12 cellular contexts compared by ENCODE assay signal in the genomic region with DNA sequence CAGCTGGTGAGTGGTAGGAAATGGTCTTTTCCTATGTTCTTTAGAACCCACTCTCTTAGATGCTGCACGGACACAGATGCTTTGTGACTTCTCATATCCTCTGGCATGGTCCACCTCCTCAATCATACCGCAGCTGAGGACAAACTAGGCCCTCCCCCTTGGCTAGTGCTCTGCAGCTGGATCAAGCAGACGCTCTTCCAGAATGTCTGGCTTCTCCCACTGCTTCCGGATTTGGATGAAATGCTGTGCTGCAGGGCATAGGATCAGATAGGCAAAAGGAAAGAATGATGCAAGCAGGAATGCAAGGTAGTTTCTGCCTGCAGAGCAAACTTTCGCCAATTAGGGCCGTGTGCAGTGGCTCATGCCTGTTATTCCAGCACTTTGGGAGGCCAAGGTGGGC.
A peak's percentile ranks its signal among the peaks of the same experiment; 100 is the strongest.
DNase-seq lines count a peak whose midpoint lies in the region; ATAC-seq and TF ChIP-seq lines count a peak whose summit lies in the region.
"Had no signal": no experiment of that assay in that cellular context is flagged by ENCODE, and none has a peak within 500 bp of the region (broad histone marks: within the 10 kb centered on the region; RNA-seq: fewer than 3 reads in every experiment).

No MANE protein-coding gene starts in this region.

- peak; percentile 71 for ATAC-seq in gastroesophageal sphincter
- ATAC-seq in GM21515 (IDR thresholded peaks at IDR 0.05; ENCODE audit: unreplicated experiment), result no peak

- no peak overlapping the region for H3K27ac ChIP-seq in adrenal gland
- no peak overlapping the region for H3K27ac ChIP-seq in gastroesophageal sphincter
- no peak overlapping the region for H3K27ac ChIP-seq in trophoblast cell (ENCODE audit: low read depth, low read length)
- H3K27ac ChIP-seq: VCaP had no signal

- intact Hi-C loops in adrenal gland (cut with DNase I), result no loop called here

- H2BK120ac ChIP-seq in trophoblast cell (ENCODE audit: insufficient read depth, low read length, poor library complexity), result no peak overlapping the region

- H4K91ac ChIP-seq in trophoblast cell (ENCODE audit: low read depth, low read length), result no peak overlapping the region

- H4K8ac ChIP-seq in trophoblast cell (ENCODE audit: low read depth, low read length), result no peak overlapping the region

- H3K4me3 Mint-ChIP-seq in nephron progenitor cell, result no peak overlapping the region
- H3K4me3 Mint-ChIP-seq: activated naive CD4-positive, alpha-beta T cell treated with anti-CD3 and anti-CD28 coated beads for 36 hours had no signal

- H3K4me1 Mint-ChIP-seq in nephron progenitor cell, result no peaks in the 10 kb centered on the region

- DNase-seq in COLO829 (ENCODE audit: low spot score) (peak; percentile 51), adrenal gland (peak in 5 of 7 donors; percentile 24 to 63 (median 29)), trophoblast cell (peak; percentile 97 to 98), NCI-H526 (lab: John Stamatoyannopoulos, UW) (no peak), DMS153 (lab: John Stamatoyannopoulos, UW) (no peak), nephron progenitor cell (no peak)
- DNase-seq: activated naive CD4-positive, alpha-beta T cell treated with anti-CD3 and anti-CD28 coated beads for 36 hours; NK-92 treated with Interleukin-12 subunit alpha and Interleukin-12 subunit beta, amount 100 ng/mL, for 24 hours had no signal

- H3K9me3 ChIP-seq in adrenal gland (replicated peaks in 1 of 3) (no peaks in the 10 kb centered on the region), gastroesophageal sphincter (no peaks in the 10 kb centered on the region), trophoblast cell (ENCODE audit: insufficient read depth, low read depth, low read length) (no peaks in the 10 kb centered on the region)
- H3K9me3 ChIP-seq: Caco-2 had no signal

- no peak overlapping the region for H3K9ac ChIP-seq in trophoblast cell (ENCODE audit: low read length)

- no peaks in the 10 kb centered on the region for H3K36me3 ChIP-seq in adrenal gland (replicated peaks in 1 of 2)
- no peaks in the 10 kb centered on the region for H3K36me3 ChIP-seq in gastroesophageal sphincter
- H3K36me3 ChIP-seq in trophoblast cell (ENCODE audit: control insufficient read depth in 1 of 2, insufficient read depth in 2 of 2, low read length in 2 of 2), result no peaks in the 10 kb centered on the region

- no peak overlapping the region for H3K27ac Mint-ChIP-seq in nephron progenitor cell
- H3K27ac Mint-ChIP-seq: activated naive CD4-positive, alpha-beta T cell treated with anti-CD3 and anti-CD28 coated beads for 36 hours had no signal

- H2AK5ac ChIP-seq in trophoblast cell (ENCODE audit: low read length), result no peak overlapping the region

- TF ChIP-seq EP300 in gastroesophageal sphincter (IDR thresholded peaks at IDR 0.05), result no peak

- no peak overlapping the region for H2AFZ ChIP-seq in trophoblast cell (ENCODE audit: insufficient read depth, low read length, poor library complexity)

- H3K27me3 ChIP-seq in adrenal gland (no peaks in the 10 kb centered on the region), gastroesophageal sphincter (no peaks in the 10 kb centered on the region), trophoblast cell (ENCODE audit: insufficient read depth, low read length) (no peaks in the 10 kb centered on the region)

- H3K14ac ChIP-seq in trophoblast cell (ENCODE audit: low read length), result no peak overlapping the region

- no peak overlapping the region for H2BK12ac ChIP-seq in trophoblast cell (ENCODE audit: low read length)

- no peak for TF ChIP-seq CTCF in adrenal gland (IDR thresholded peaks at IDR 0.05)
- no peak for TF ChIP-seq CTCF in gastroesophageal sphincter (IDR thresholded peaks at IDR 0.05)
- TF ChIP-seq CTCF in nephron progenitor cell (IDR thresholded peaks at IDR 0.05), result no peak

- H3K18ac ChIP-seq in trophoblast cell (ENCODE audit: low read length), result no peak overlapping the region

- H3K4me3 ChIP-seq in adrenal gland, result no peak overlapping the region
- no peak overlapping the region for H3K4me3 ChIP-seq in gastroesophageal sphincter
- H3K4me3 ChIP-seq in trophoblast cell (ENCODE audit: low read depth, low read length), result no peak overlapping the region

- H3K4me2 ChIP-seq in trophoblast cell (ENCODE audit: low read length), result no peak overlapping the region

- WGBS in adrenal gland, 4 donors, result 48 to 57% (median 56%) methylated on average over 6 of the region's 6 CpGs
- WGBS in gastroesophageal sphincter (ENCODE audit: low coverage in 1 of 2), 2 donors, result 11 to 21% methylated on average over 5 of the region's 6 CpGs
- WGBS in trophoblast cell (ENCODE audit: extremely low coverage, insufficient coverage, insufficient read length), result no CpG with 5 or more reads among the region's 6 CpGs

- no peak overlapping the region for H2BK5ac ChIP-seq in trophoblast cell (ENCODE audit: low read depth, low read length, poor library complexity)

- H3K23ac ChIP-seq in trophoblast cell (ENCODE audit: low read length), result no peak overlapping the region

- H3K36me3 Mint-ChIP-seq in nephron progenitor cell (ENCODE audit: low read depth), result no peaks in the 10 kb centered on the region

- H3K79me1 ChIP-seq in trophoblast cell (ENCODE audit: low read length), result peaks cover 3% of the 10 kb centered on the region

- no peaks in the 10 kb centered on the region for H3K27me3 Mint-ChIP-seq in nephron progenitor cell (ENCODE audit: low read depth, poor library complexity)

- no peak overlapping the region for H3K4ac ChIP-seq in trophoblast cell (ENCODE audit: low read depth, low read length)

- no peaks in the 10 kb centered on the region for H3K9me3 Mint-ChIP-seq in nephron progenitor cell
- H3K9me3 Mint-ChIP-seq: activated naive CD4-positive, alpha-beta T cell treated with anti-CD3 and anti-CD28 coated beads for 36 hours had no signal

- TF ChIP-seq POLR2A in adrenal gland (IDR thresholded peaks at IDR 0.05) (no peak), gastroesophageal sphincter (IDR thresholded peaks at IDR 0.05) (no peak)

- no peaks in the 10 kb centered on the region for H3K79me2 ChIP-seq in trophoblast cell (ENCODE audit: control insufficient read depth, insufficient read depth, low read length, poor library complexity)

- no peaks in the 10 kb centered on the region for H3K4me1 ChIP-seq in adrenal gland (replicated peaks in 1 of 2)
- peaks cover 0 to 20% (median 7%) of the 10 kb centered on the region in 3 donors for H3K4me1 ChIP-seq in gastroesophageal sphincter
- H3K4me1 ChIP-seq in trophoblast cell (ENCODE audit: control insufficient read depth in 1 of 2, insufficient read depth in 2 of 2, low read length in 2 of 2), result peaks cover 5 to 6% of the 10 kb centered on the region in 2 experiments
- H3K4me1 ChIP-seq: Caco-2 had no signal

- no peak overlapping the region for H4K12ac ChIP-seq in trophoblast cell (ENCODE audit: low read depth, low read length)

Comparison
In these comparisons a context has a peak if more than half of its experiments do, and no peak if none do; other contexts are left out.
1. DNase-seq: peak in COLO829 (single experiment), adrenal gland (5 of 7) and trophoblast cell (2 of 2); none in NCI-H526 (0 of 2), DMS153 (single experiment) and nephron progenitor cell (single experiment).